ENCODE assay signal across 19 cellular contexts in the genomic region with DNA sequence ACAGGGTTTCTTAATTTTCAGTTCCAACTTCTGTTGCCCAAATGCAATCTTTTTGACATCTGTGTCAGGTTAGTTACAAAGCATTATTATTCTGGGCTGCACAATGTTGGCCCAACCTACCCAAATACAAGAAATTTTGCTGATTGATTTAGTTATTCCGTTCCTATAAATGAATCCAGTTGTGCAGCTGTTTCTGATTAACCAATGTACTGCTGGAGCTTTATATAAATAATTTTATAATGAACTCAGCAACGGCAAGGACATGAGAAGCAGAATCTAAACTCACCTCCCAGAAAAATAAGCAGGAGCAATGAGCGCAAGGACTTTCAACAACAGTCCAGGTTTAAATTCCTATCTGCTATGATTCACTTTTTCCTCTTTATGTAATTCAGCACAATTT.
DNase-seq lines count a peak whose midpoint lies in the region; ATAC-seq and TF ChIP-seq lines count a peak whose summit lies in the region.
"Had no signal": no experiment of that assay in that cellular context is flagged by ENCODE, and none has a peak within 500 bp of the region (broad histone marks: within the 10 kb centered on the region; RNA-seq: fewer than 3 reads in every experiment).

No MANE protein-coding gene starts in this region.

- intact Hi-C loops in sciatic nerve (cut with DNase I): no loop called here
- intact Hi-C loops in naive thymus-derived CD4-positive, alpha-beta T cell (cut with micrococcal nuclease): no loop called here

- ATAC-seq in sciatic nerve: peak; percentile 58
- no peak for ATAC-seq in natural killer cell treated with Interleukin-12 subunit alpha and Interleukin-12 subunit beta and Interleukin-15 and Interleukin-18, amount 100 ng/mL, for 72 hours
- ATAC-seq in naive thymus-derived CD4-positive, alpha-beta T cell: no peak
- no peak for ATAC-seq in activated naive CD8-positive, alpha-beta T cell treated with anti-CD3 and anti-CD28 coated beads, Interleukin-2, amount 50 U/mL, for 24 hours
- ATAC-seq: A549, HepG2 had no signal

- no peak for TF ChIP-seq CTCF in fibroblast of mammary gland (conservative IDR thresholded peaks at IDR 0.05; ENCODE audit: control insufficient read depth, insufficient read depth, low read depth, low read length)

- peaks cover 14 to 21% of the 10 kb centered on the region in 2 donors for H3K4me1 Mint-ChIP-seq in natural killer cell treated with Interleukin-12 subunit alpha and Interleukin-12 subunit beta and Interleukin-15 and Interleukin-18, amount 100 ng/mL, for 72 hours (ENCODE audit: low read depth in 2 of 2)
- peaks cover 13 to 45% (median 39%) of the 10 kb centered on the region in 7 donors for H3K4me1 Mint-ChIP-seq in naive thymus-derived CD4-positive, alpha-beta T cell
- H3K4me1 Mint-ChIP-seq in activated naive CD8-positive, alpha-beta T cell treated with anti-CD3 and anti-CD28 coated beads, Interleukin-2, amount 50 U/mL, for 24 hours: peaks cover 28% of the 10 kb centered on the region

- peaks cover 5% of the 10 kb centered on the region for H3K9me3 Mint-ChIP-seq in natural killer cell treated with Interleukin-12 subunit alpha and Interleukin-12 subunit beta and Interleukin-15 and Interleukin-18, amount 100 ng/mL, for 72 hours
- peaks cover 0 to 20% (median 10%) of the 10 kb centered on the region in 11 donors for H3K9me3 Mint-ChIP-seq in naive thymus-derived CD4-positive, alpha-beta T cell
- peaks cover 11% of the 10 kb centered on the region for H3K9me3 Mint-ChIP-seq in activated naive CD8-positive, alpha-beta T cell treated with anti-CD3 and anti-CD28 coated beads, Interleukin-2, amount 50 U/mL, for 24 hours

- POLR2A ChIA-PET in naive thymus-derived CD4-positive, alpha-beta T cell (lab: Charles Lee): interaction anchor here (1.0 to 1.8 kb wide), 2 partner anchors 41 to 81 kb away, joined by 4 to 5 read pairs; no protein-coding TSS in a partner anchor

- H3K27ac ChIP-seq in naive thymus-derived CD4-positive, alpha-beta T cell (ENCODE audit: low read depth, low read length): no peak overlapping the region
- H3K27ac ChIP-seq: A549, RWPE1 had no signal

- no peaks in the 10 kb centered on the region for H3K36me3 ChIP-seq in adipocyte (ENCODE audit: control insufficient read depth, insufficient read depth, low read length, severe bottlenecking)
- H3K36me3 ChIP-seq in naive thymus-derived CD4-positive, alpha-beta T cell (ENCODE audit: control insufficient read depth in 2 of 3, insufficient read depth in 3 of 3, low read length in 3 of 3): no peaks in the 10 kb centered on the region

- H3K9me3 ChIP-seq in adipocyte (ENCODE audit: control insufficient read depth, low read length): no peaks in the 10 kb centered on the region
- peaks cover 0 to 6% (median 0%) of the 10 kb centered on the region in 3 experiments for H3K9me3 ChIP-seq in naive thymus-derived CD4-positive, alpha-beta T cell (ENCODE audit: control insufficient read depth in 2 of 3, low read length in 3 of 3)
- H3K9me3 ChIP-seq: A549, MG63 had no signal

- H3K27me3 ChIP-seq in adipocyte (replicated peaks; ENCODE audit: control insufficient read depth, insufficient read depth, low read length): no peaks in the 10 kb centered on the region
- no peaks in the 10 kb centered on the region for H3K27me3 ChIP-seq in naive thymus-derived CD4-positive, alpha-beta T cell (ENCODE audit: control insufficient read depth in 2 of 2, insufficient read depth in 2 of 2, low read length in 2 of 2)
- H3K27me3 ChIP-seq: MG63 had no signal

- peaks cover 8% of the 10 kb centered on the region for H3K36me3 Mint-ChIP-seq in natural killer cell treated with Interleukin-12 subunit alpha and Interleukin-12 subunit beta and Interleukin-15 and Interleukin-18, amount 100 ng/mL, for 72 hours
- H3K36me3 Mint-ChIP-seq in naive thymus-derived CD4-positive, alpha-beta T cell: peaks cover 0 to 40% (median 16%) of the 10 kb centered on the region in 5 donors
- peaks cover 34% of the 10 kb centered on the region for H3K36me3 Mint-ChIP-seq in activated naive CD8-positive, alpha-beta T cell treated with anti-CD3 and anti-CD28 coated beads, Interleukin-2, amount 50 U/mL, for 24 hours (ENCODE audit: low read depth)

- H3K27me3 Mint-ChIP-seq in natural killer cell treated with Interleukin-12 subunit alpha and Interleukin-12 subunit beta and Interleukin-15 and Interleukin-18, amount 100 ng/mL, for 72 hours: no peaks in the 10 kb centered on the region
- no peaks in the 10 kb centered on the region for H3K27me3 Mint-ChIP-seq in naive thymus-derived CD4-positive, alpha-beta T cell
- H3K27me3 Mint-ChIP-seq in activated naive CD8-positive, alpha-beta T cell treated with anti-CD3 and anti-CD28 coated beads, Interleukin-2, amount 50 U/mL, for 24 hours: no peaks in the 10 kb centered on the region
- H3K27me3 Mint-ChIP-seq: B cell; CD4-positive, alpha-beta T cell had no signal

- H3K9ac ChIP-seq in adipocyte (ENCODE audit: low read length): peak overlapping the region; percentile 13

- peaks cover 27% of the 10 kb centered on the region for H3K4me1 ChIP-seq in adipocyte (ENCODE audit: control insufficient read depth, insufficient read depth, low read length)
- H3K4me1 ChIP-seq in naive thymus-derived CD4-positive, alpha-beta T cell (ENCODE audit: control insufficient read depth in 2 of 2, insufficient read depth in 2 of 2, low read length in 2 of 2): peaks cover 6 to 28% of the 10 kb centered on the region in 2 donors
- H3K4me1 ChIP-seq: A549 had no signal

- H3K4me3 ChIP-seq in adipocyte (ENCODE audit: low read length): no peak overlapping the region
- no peak overlapping the region for H3K4me3 ChIP-seq in fibroblast of mammary gland (ENCODE audit: control insufficient read depth, low read depth, low read length)
- no peak overlapping the region for H3K4me3 ChIP-seq in naive thymus-derived CD4-positive, alpha-beta T cell (ENCODE audit: low read length)
- H3K4me3 ChIP-seq: A549, MG63 had no signal

- no peak overlapping the region for H3K27ac Mint-ChIP-seq in natural killer cell treated with Interleukin-12 subunit alpha and Interleukin-12 subunit beta and Interleukin-15 and Interleukin-18, amount 100 ng/mL, for 72 hours
- peak overlapping the region in 3 of 9 donors; percentile 38 to 71 (median 43) for H3K27ac Mint-ChIP-seq in naive thymus-derived CD4-positive, alpha-beta T cell
- H3K27ac Mint-ChIP-seq in activated naive CD8-positive, alpha-beta T cell treated with anti-CD3 and anti-CD28 coated beads, Interleukin-2, amount 50 U/mL, for 24 hours: no peak overlapping the region
- H3K27ac Mint-ChIP-seq: B cell; CD4-positive, alpha-beta T cell had no signal

- CTCF ChIA-PET in naive thymus-derived CD4-positive, alpha-beta T cell (lab: Charles Lee): interaction anchor here (0.7 to 0.9 kb wide), 3 partner anchors 83 to 210 kb away, joined by 3 to 6 read pairs (median 3); no protein-coding TSS in a partner anchor

- peak; percentile 24 for DNase-seq in COLO829 (ENCODE audit: low spot score)
- DNase-seq in adipocyte (ENCODE audit: low read depth): peak; percentile 77
- DNase-seq in fibroblast of mammary gland (ENCODE audit: low read depth): peak; percentile 86
- no peak for DNase-seq in sciatic nerve (ENCODE audit: low spot score)
- no peak for DNase-seq in natural killer cell treated with Interleukin-12 subunit alpha and Interleukin-12 subunit beta and Interleukin-15 and Interleukin-18, amount 100 ng/mL, for 72 hours (ENCODE audit: low spot score)
- DNase-seq in naive thymus-derived CD4-positive, alpha-beta T cell: no peak
- DNase-seq in foreskin melanocyte: no peak
- no peak for DNase-seq in activated naive CD8-positive, alpha-beta T cell treated with anti-CD3 and anti-CD28 coated beads, Interleukin-2, amount 50 U/mL, for 24 hours
- DNase-seq: CD4-positive, alpha-beta T cell; DND-41; MG63; NCI-H1105; NCI-H187; NCI-H69; NK-92 treated with Interleukin-12 subunit alpha and Interleukin-12 subunit beta, amount 100 ng/mL, for 24 hours had no signal

- no peak overlapping the region for H3K4me3 Mint-ChIP-seq in natural killer cell treated with Interleukin-12 subunit alpha and Interleukin-12 subunit beta and Interleukin-15 and Interleukin-18, amount 100 ng/mL, for 72 hours
- no peak overlapping the region for H3K4me3 Mint-ChIP-seq in naive thymus-derived CD4-positive, alpha-beta T cell
- no peak overlapping the region for H3K4me3 Mint-ChIP-seq in activated naive CD8-positive, alpha-beta T cell treated with anti-CD3 and anti-CD28 coated beads, Interleukin-2, amount 50 U/mL, for 24 hours
- H3K4me3 Mint-ChIP-seq: B cell; CD4-positive, alpha-beta T cell had no signal

Comparison
In these comparisons a context has a peak if more than half of its experiments do, and no peak if none do; other contexts are left out.
1. DNase-seq: peak in COLO829 (single experiment), adipocyte (single experiment) and fibroblast of mammary gland (single experiment); none in sciatic nerve (single experiment), natural killer cell treated with Interleukin-12 subunit alpha and Interleukin-12 subunit beta and Interleukin-15 and Interleukin-18, amount 100 ng/mL, for 72 hours (single experiment), naive thymus-derived CD4-positive, alpha-beta T cell (0 of 9), foreskin melanocyte (single experiment) and activated naive CD8-positive, alpha-beta T cell treated with anti-CD3 and anti-CD28 coated beads, Interleukin-2, amount 50 U/mL, for 24 hours (single experiment).